Comparison of ENCODE assay signal across 11 cellular contexts in the genomic region with DNA sequence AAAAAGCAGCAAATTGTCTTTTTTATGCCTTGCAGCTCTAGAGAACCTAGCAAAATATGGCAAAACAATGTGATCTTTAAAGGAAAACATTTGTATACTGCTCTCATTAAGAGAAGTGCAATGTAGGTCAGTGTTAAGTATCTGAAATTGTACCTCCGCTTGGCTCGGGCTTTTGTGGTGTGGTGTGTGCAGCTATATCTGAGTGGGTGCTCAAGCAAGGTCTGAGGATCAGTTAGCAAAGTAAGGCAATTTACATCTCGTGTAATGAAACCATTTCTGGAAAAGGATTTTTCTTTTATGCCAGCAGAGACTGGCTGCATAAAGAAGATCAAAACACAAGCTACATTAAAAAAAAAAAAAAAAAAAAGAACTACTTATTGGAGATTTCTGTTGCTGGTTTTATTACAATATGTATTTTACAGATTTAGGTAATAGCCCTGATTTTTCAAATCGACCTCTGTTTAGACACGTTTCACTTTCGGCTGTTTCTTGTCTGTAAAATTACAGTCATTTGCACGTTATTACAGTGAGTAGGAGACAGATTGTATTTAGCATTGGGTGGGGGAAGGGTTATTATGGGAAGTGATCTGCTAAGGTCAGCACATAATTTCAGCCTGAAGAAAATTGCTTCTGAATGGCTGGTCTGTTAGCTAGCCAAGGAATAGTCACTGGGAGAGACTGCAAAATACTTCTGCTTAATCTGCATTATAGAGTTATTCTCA. TPM values are rescaled to one million over a fixed set of nuclear protein-coding genes. Genes with fewer than 3 reads are reported as not detected.
A peak's percentile ranks its signal among the peaks of the same experiment; 100 is the strongest.
DNase-seq lines count a peak whose midpoint lies in the region; TF ChIP-seq lines count a peak whose summit lies in the region.
"Had no signal": no experiment of that assay in that cellular context is flagged by ENCODE, and none has a peak within 500 bp of the region (broad histone marks: within the 10 kb centered on the region; RNA-seq: fewer than 3 reads in every experiment).

No MANE protein-coding gene starts in this region.

- 52% methylated on average over 7 of the region's 7 CpGs for WGBS in suprapubic skin

- TF ChIP-seq EP300 in suprapubic skin (IDR thresholded peaks at IDR 0.05): no peak

- H3K27me3 ChIP-seq in subcutaneous abdominal adipose tissue (ENCODE audit: control insufficient read depth in 5 of 5, insufficient read depth in 4 of 5, low read length in 5 of 5): no peaks in the 10 kb centered on the region
- no peaks in the 10 kb centered on the region for H3K27me3 ChIP-seq in suprapubic skin

- H3K4me3 ChIP-seq in subcutaneous abdominal adipose tissue (ENCODE audit: low read depth in 1 of 5, low read length in 5 of 5) (peak overlapping the region; percentile 1 to 40 (median 33)), suprapubic skin (no peak overlapping the region)

- H3K4me1 ChIP-seq in subcutaneous abdominal adipose tissue (ENCODE audit: control insufficient read depth in 5 of 5, insufficient read depth in 5 of 5, low read length in 5 of 5) (peaks cover 0 to 14% (median 7%) of the 10 kb centered on the region in 5 donors), suprapubic skin (no peaks in the 10 kb centered on the region)

- no peak for TF ChIP-seq CTCF in suprapubic skin (IDR thresholded peaks at IDR 0.05)

- H3K9me3 ChIP-seq in subcutaneous abdominal adipose tissue (ENCODE audit: control insufficient read depth in 5 of 5, low read length in 5 of 5) (no peaks in the 10 kb centered on the region), suprapubic skin (no peaks in the 10 kb centered on the region)

- TF ChIP-seq POLR2A in suprapubic skin (IDR thresholded peaks at IDR 0.05): no peak

- no peaks in the 10 kb centered on the region for H3K36me3 ChIP-seq in subcutaneous abdominal adipose tissue (ENCODE audit: control insufficient read depth in 5 of 5, insufficient read depth in 5 of 5, low read length in 5 of 5)
- no peaks in the 10 kb centered on the region for H3K36me3 ChIP-seq in suprapubic skin

- H3K27ac ChIP-seq in subcutaneous abdominal adipose tissue (ENCODE audit: low read depth, low read length): no peak overlapping the region
- no peak overlapping the region for H3K27ac ChIP-seq in suprapubic skin
- H3K27ac ChIP-seq: 22Rv1, VCaP had no signal

- H3K9ac ChIP-seq in subcutaneous abdominal adipose tissue (ENCODE audit: low read length in 5 of 5): no peak overlapping the region

- DNase-seq in DMS79 treated with DMSO at 0.1 percent for 48 hours (lab: John Stamatoyannopoulos, UW): peak; percentile 51
- DNase-seq in DMS79 (lab: John Stamatoyannopoulos, UW): no peak
- DNase-seq in NCI-H446 treated with DMSO at 0.1 percent for 48 hours (lab: John Stamatoyannopoulos, UW): peak; percentile 49
- peak; percentile 57 for DNase-seq in fibroblast of peridontal ligament (ENCODE audit: extremely low read depth)
- no peak for DNase-seq in suprapubic skin (ENCODE audit: low spot score in 2 of 2)
- DNase-seq in activated naive CD4-positive, alpha-beta T cell (lab: John Stamatoyannopoulos, UW): no peak
- DNase-seq in T-helper 2 cell: no peak

RNA-seq across cellular contexts. Expression of gene ZNF608, which starts 7.9 kb away (rescaled TPM):
- 10 to 100 TPM in 2 of 4 donors, 1 to 10 TPM in 2; 3.9 to 11.9 (median 9.1) TPM for total RNA-seq in suprapubic skin
- total RNA-seq: activated T-helper 1 cell treated with anti-CD3 and anti-CD28 coated beads, Interleukin-12 subunit alpha, Interleukin-12 subunit beta, Interleukin-2, Interleukin-4 antibody, amounts not matched to agents 30 ng/mL and 10 ng/mL and 1 ng/mL, durations not matched to agents 14 hours and 24 hours and 36 hours had no signal

Comparison
In these comparisons a context has a peak if more than half of its experiments do, and no peak if none do; other contexts are left out.
1. DNase-seq: peak in DMS79 treated with DMSO at 0.1 percent for 48 hours (single experiment), NCI-H446 treated with DMSO at 0.1 percent for 48 hours (single experiment) and fibroblast of peridontal ligament (single experiment); none in DMS79 (single experiment), suprapubic skin (0 of 2), activated naive CD4-positive, alpha-beta T cell (0 of 4) and T-helper 2 cell (0 of 5).